ENCODE assay signal across 19 cellular contexts in genomic region chrX:107880054-107880610, GRCh38.
"Had no signal": no experiment of that assay in that cellular context is flagged by ENCODE, and none has a peak within 500 bp of the region (broad histone marks: within the 10 kb centered on the region; RNA-seq: fewer than 3 reads in every experiment).

No MANE protein-coding gene starts in this region.

- H3K4me1 Mint-ChIP-seq: activated naive CD4-positive, alpha-beta T cell treated with anti-CD3 and anti-CD28 coated beads, Interleukin-2, amount 10 ng/mL, durations not matched to agents 7 days and 5 days; T-helper 17 cell had no signal

- H3K27me3 Mint-ChIP-seq: activated naive CD4-positive, alpha-beta T cell treated with anti-CD3 and anti-CD28 coated beads, Interleukin-2, amount 10 ng/mL, durations not matched to agents 7 days and 5 days; dendritic cell treated with granulocyte-macrophage colony-stimulating factor and Interleukin-4, amounts not matched to agents 40 ng/mL and 50 ng/mL, for 4 days; T-helper 17 cell had no signal

- H3K4me3 ChIP-seq: body of pancreas, mucosa of descending colon, prostate gland, suprapubic skin, upper lobe of left lung had no signal

- H3K4me1 ChIP-seq: body of pancreas, prostate gland, suprapubic skin, upper lobe of left lung had no signal

- H3K9me3 Mint-ChIP-seq: activated naive CD4-positive, alpha-beta T cell treated with anti-CD3 and anti-CD28 coated beads, Interleukin-2, amount 10 ng/mL, durations not matched to agents 7 days and 5 days; activated T-helper 2 cell treated with anti-CD3 and anti-CD28 coated beads, Interferon-gamma antibody, Interleukin-2, Interleukin-4, amounts not matched to agents 10 μg/mL and 5 μg/mL and 100 μg/mL, durations not matched to agents 14 hours and 24 hours and 36 hours; dendritic cell treated with granulocyte-macrophage colony-stimulating factor and Interleukin-4, amounts not matched to agents 40 ng/mL and 50 ng/mL, for 4 days; WTC11 had no signal

- H3K9me3 ChIP-seq: body of pancreas, mucosa of descending colon, prostate gland, suprapubic skin, upper lobe of left lung had no signal

- H3K27ac ChIP-seq: body of pancreas, prostate gland, suprapubic skin, upper lobe of left lung had no signal

- H3K27me3 ChIP-seq: body of pancreas, suprapubic skin, upper lobe of left lung had no signal

- H3K36me3 ChIP-seq: prostate gland, suprapubic skin, upper lobe of left lung had no signal

- DNase-seq: activated CD4-positive, alpha-beta T cell treated with anti-CD3 and anti-CD28 coated beads for 48 hours; activated CD8-positive, alpha-beta memory T cell treated with anti-CD3 and anti-CD28 coated beads for 24 hours; activated naive CD4-positive, alpha-beta T cell treated with anti-CD3 and anti-CD28 coated beads, Interleukin-2, amount 10 ng/mL, durations not matched to agents 7 days and 5 days; body of pancreas; head of caudate nucleus; islet precursor cell; mucosa of descending colon; occipital lobe; stimulated activated CD4-positive, alpha-beta T cell treated with anti-CD3 and anti-CD28 coated beads, Interleukin-4, amount 100 ng/mL, for 1 hour; stimulated activated CD8-positive, alpha-beta memory T cell treated with anti-CD3 and anti-CD28 coated beads, Interleukin-4, amount 100 ng/mL, for 48 hours; stimulated activated naive CD8-positive, alpha-beta T cell treated with anti-CD3 and anti-CD28 coated beads, Interleukin-15, Interleukin-2, amounts not matched to agents 100 U/mL and 50 U/mL, for 24 hours; T-helper 17 cell; upper lobe of left lung had no signal

- H3K36me3 Mint-ChIP-seq: activated naive CD4-positive, alpha-beta T cell treated with anti-CD3 and anti-CD28 coated beads, Interleukin-2, amount 10 ng/mL, durations not matched to agents 7 days and 5 days had no signal

- H3K27ac Mint-ChIP-seq: activated naive CD4-positive, alpha-beta T cell treated with anti-CD3 and anti-CD28 coated beads, Interleukin-2, amount 10 ng/mL, durations not matched to agents 7 days and 5 days; activated T-helper 2 cell treated with anti-CD3 and anti-CD28 coated beads, Interferon-gamma antibody, Interleukin-2, Interleukin-4, amounts not matched to agents 10 μg/mL and 5 μg/mL and 100 μg/mL, durations not matched to agents 14 hours and 24 hours and 36 hours; dendritic cell treated with granulocyte-macrophage colony-stimulating factor and Interleukin-4, amounts not matched to agents 40 ng/mL and 50 ng/mL, for 4 days; nephron; T-helper 17 cell; WTC11 had no signal

- ATAC-seq: body of pancreas; mucosa of descending colon; stimulated activated naive CD8-positive, alpha-beta T cell treated with anti-CD3 and anti-CD28 coated beads, Interleukin-15, Interleukin-2, amounts not matched to agents 100 U/mL and 50 U/mL, for 24 hours; T-helper 17 cell; WTC11 had no signal

- H3K4me3 Mint-ChIP-seq: activated naive CD4-positive, alpha-beta T cell treated with anti-CD3 and anti-CD28 coated beads, Interleukin-2, amount 10 ng/mL, durations not matched to agents 7 days and 5 days; dendritic cell treated with granulocyte-macrophage colony-stimulating factor and Interleukin-4, amounts not matched to agents 40 ng/mL and 50 ng/mL, for 4 days; nephron; T-helper 17 cell; WTC11 had no signal
